9 cellular contexts compared by ENCODE assay signal in the genomic region with DNA sequence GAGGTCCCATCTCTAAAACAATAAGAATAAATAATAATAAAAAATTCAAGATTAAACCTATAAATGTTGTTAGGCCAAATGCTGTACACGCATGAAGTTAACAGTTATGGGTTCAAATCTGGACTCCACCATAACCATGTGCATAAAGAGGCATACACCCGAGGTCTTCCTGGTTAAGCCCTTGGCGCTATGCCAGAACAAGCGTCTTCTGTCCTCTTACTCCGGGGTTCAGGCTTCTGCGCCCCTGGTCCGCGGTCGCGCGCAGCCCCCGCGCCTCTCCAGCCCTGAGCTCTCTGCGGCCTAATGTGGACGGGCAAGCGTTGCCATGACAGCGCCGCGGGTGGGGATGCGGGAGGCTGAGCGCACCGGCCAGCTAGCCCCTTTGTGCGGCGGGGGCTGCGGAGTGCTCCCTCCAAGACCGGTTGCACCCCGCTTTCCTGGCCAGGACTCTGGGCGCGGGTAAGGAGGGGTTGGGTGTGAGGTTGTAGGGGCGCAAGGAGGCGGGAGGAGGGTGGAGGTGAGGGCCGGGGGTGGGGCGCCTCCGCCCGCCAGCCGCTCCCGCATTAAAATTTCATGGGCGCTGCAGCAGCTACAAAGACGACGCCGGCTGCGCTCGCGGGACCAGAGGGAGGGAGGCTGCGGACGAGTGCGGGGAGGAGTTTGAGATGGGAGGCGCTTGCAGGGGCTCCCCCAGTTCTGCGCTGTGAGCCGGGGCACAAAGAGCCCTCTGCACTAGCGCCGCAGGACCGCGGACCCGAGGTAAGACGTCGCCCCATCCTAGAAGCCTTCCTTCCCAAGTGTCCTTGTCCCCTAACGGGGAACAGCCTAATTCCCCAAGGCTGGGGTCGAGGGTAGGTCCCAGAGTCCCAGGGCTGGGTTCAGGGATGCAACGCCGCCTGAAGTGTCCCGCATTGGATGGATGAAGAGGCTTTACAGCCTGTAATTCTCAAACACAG. TPM values are rescaled to one million over a fixed set of nuclear protein-coding genes. Genes with fewer than 3 reads are reported as not detected.
DNase-seq lines count a peak whose midpoint lies in the region; ATAC-seq, FAIRE-seq and TF ChIP-seq lines count a peak whose summit lies in the region.
"Had no signal": no experiment of that assay in that cellular context is flagged by ENCODE, and none has a peak within 500 bp of the region (broad histone marks: within the 10 kb centered on the region; RNA-seq: fewer than 3 reads in every experiment).

Gene MIAT, plus strand, starts transcription at position 693 of the 956 bp plus-strand sequence.

- CTCF ChIA-PET in activated CD8-positive, alpha-beta T cell treated with anti-CD3 and anti-CD28 coated beads, Interleukin-2, amount 10 ng/mL, durations not matched to agents 7 days and 5 days (lab: Charles Lee) = interaction anchor here (0.9 to 3.9 kb wide), 3 partner anchors 8 to 154 kb away, joined by 3 to 18 read pairs (median 5); no protein-coding TSS in a partner anchor
- CTCF ChIA-PET in endothelial cell of umbilical vein (lab: Charles Lee) = interaction anchor here (1.3 kb wide), 1 partner anchor 9 kb away, joined by 4 read pairs; no protein-coding TSS in a partner anchor

- no peak for FAIRE-seq in endothelial cell of umbilical vein (lab: Jason Lieb, UNC)

- ATAC-seq in activated CD8-positive, alpha-beta T cell treated with anti-CD3 and anti-CD28 coated beads, Interleukin-2, amount 10 ng/mL, durations not matched to agents 7 days and 5 days = peak; percentile 93
- ATAC-seq in HG02759 (IDR thresholded peaks at IDR 0.05; ENCODE audit: unreplicated experiment) = no peak
- ATAC-seq in HG03457 (IDR thresholded peaks at IDR 0.05; ENCODE audit: unreplicated experiment) = no peak

- DNase-seq in NB4 (ENCODE audit: low read depth) (no peak), endothelial cell of umbilical vein (ENCODE audit: low read depth, low spot score) (no peak), neural progenitor cell (ENCODE audit: low spot score) (peak; percentile 89)
- peak; percentile 87 for DNase-seq in activated CD8-positive, alpha-beta T cell treated with anti-CD3 and anti-CD28 coated beads, Interleukin-2, amount 10 ng/mL, durations not matched to agents 7 days and 5 days

- H3K27me3 Mint-ChIP-seq in activated CD8-positive, alpha-beta T cell treated with anti-CD3 and anti-CD28 coated beads, Interleukin-2, amount 10 ng/mL, durations not matched to agents 7 days and 5 days (ENCODE audit: low read depth) = peaks cover 13% of the 10 kb centered on the region
- H3K27me3 Mint-ChIP-seq in neural progenitor cell (ENCODE audit: insufficient read depth, low read depth) = peaks cover 10% of the 10 kb centered on the region

- intact Hi-C loops in endothelial cell of umbilical vein (cut with micrococcal nuclease) = no loop called here

- no peaks in the 10 kb centered on the region for H3K79me2 ChIP-seq in endothelial cell of umbilical vein (ENCODE audit: control insufficient read depth, insufficient read depth, low read length)
- H3K79me2 ChIP-seq in neural progenitor cell (ENCODE audit: low read depth) = peaks cover 41% of the 10 kb centered on the region

- H3K4me3 ChIP-seq in GM08714 (ENCODE audit: low read length) = peak within 1 kb of the TSS; percentile 29; the same call in 1 of the 2 replicates
- H3K4me3 ChIP-seq in NB4 (ENCODE audit: low read depth, low read length) = peak within 1 kb of the TSS; percentile 25
- H3K4me3 ChIP-seq in endothelial cell of umbilical vein (replicated peaks in 1 of 3; ENCODE audit: insufficient read depth in 1 of 3, low read depth in 1 of 3, low read length in 3 of 3) = no peak within 1 kb of the TSS
- peak within 1 kb of the TSS; percentile 97 for H3K4me3 ChIP-seq in neural progenitor cell
- peak within 1 kb of the TSS; percentile 15 for H3K4me3 ChIP-seq in urinary bladder (ENCODE audit: low read depth, low read length)

- peak within 1 kb of the TSS; percentile 88 for H3K27ac Mint-ChIP-seq in activated CD8-positive, alpha-beta T cell treated with anti-CD3 and anti-CD28 coated beads, Interleukin-2, amount 10 ng/mL, durations not matched to agents 7 days and 5 days
- peak within 1 kb of the TSS; percentile 96 for H3K27ac Mint-ChIP-seq in neural progenitor cell

- TF ChIP-seq CTCF in NB4 (IDR thresholded peaks at IDR 0.05; ENCODE audit: low read depth, low read length) (no peak), endothelial cell of umbilical vein (IDR thresholded peaks at IDR 0.05; ENCODE audit: extremely low read depth in 1 of 2, insufficient read depth in 1 of 2, low read depth in 1 of 2, low read length in 2 of 2) (no peak), neural progenitor cell (IDR thresholded peaks at IDR 0.05) (no peak)

- H3K9me3 ChIP-seq in endothelial cell of umbilical vein (replicated peaks; ENCODE audit: control insufficient read depth, insufficient read depth, low read length) (no peaks in the 10 kb centered on the region), neural progenitor cell (ENCODE audit: low read depth) (no peaks in the 10 kb centered on the region)

- POLR2A ChIA-PET in activated CD8-positive, alpha-beta T cell treated with anti-CD3 and anti-CD28 coated beads, Interleukin-2, amount 10 ng/mL, durations not matched to agents 7 days and 5 days (lab: Charles Lee) = interaction anchor here (0.7 to 2.6 kb wide), 6 partner anchors 10 to 176 kb away, joined by 3 to 9 read pairs (median 3); no protein-coding TSS in a partner anchor
- POLR2A ChIA-PET in endothelial cell of umbilical vein (lab: Charles Lee) = no interaction called here

- 2% methylated on average over 62 of the region's 62 CpGs for WGBS in urinary bladder

- peaks cover 66% of the 10 kb centered on the region for H3F3A ChIP-seq in neural progenitor cell (ENCODE audit: low read depth)

- peaks cover 22% of the 10 kb centered on the region for H3K4me1 Mint-ChIP-seq in activated CD8-positive, alpha-beta T cell treated with anti-CD3 and anti-CD28 coated beads, Interleukin-2, amount 10 ng/mL, durations not matched to agents 7 days and 5 days (ENCODE audit: low read depth)
- H3K4me1 Mint-ChIP-seq in neural progenitor cell = peaks cover 35% of the 10 kb centered on the region

- peaks cover 25 to 51% of the 10 kb centered on the region in 2 experiments for H3K27me3 ChIP-seq in endothelial cell of umbilical vein (ENCODE audit: control insufficient read depth in 2 of 2, insufficient read depth in 2 of 2, low read length in 2 of 2)
- H3K27me3 ChIP-seq in neural progenitor cell = no peaks in the 10 kb centered on the region

- no peaks in the 10 kb centered on the region for H3K9me3 Mint-ChIP-seq in activated CD8-positive, alpha-beta T cell treated with anti-CD3 and anti-CD28 coated beads, Interleukin-2, amount 10 ng/mL, durations not matched to agents 7 days and 5 days (ENCODE audit: insufficient read depth)
- no peaks in the 10 kb centered on the region for H3K9me3 Mint-ChIP-seq in neural progenitor cell

- BruUV-seq in endothelial cell of umbilical vein (replicated peaks; lab: Mats Ljungman, UMichigan) = no TSS peak

- H3K27ac ChIP-seq in endothelial cell of umbilical vein (ENCODE audit: insufficient read depth, low read depth, low read length) (no peak within 1 kb of the TSS), neural progenitor cell (peak within 1 kb of the TSS; percentile 80), urinary bladder (ENCODE audit: low read depth) (no peak within 1 kb of the TSS)
- H3K27ac ChIP-seq: VCaP had no signal

- peak within 1 kb of the TSS; percentile 87 for H3K4me3 Mint-ChIP-seq in activated CD8-positive, alpha-beta T cell treated with anti-CD3 and anti-CD28 coated beads, Interleukin-2, amount 10 ng/mL, durations not matched to agents 7 days and 5 days
- H3K4me3 Mint-ChIP-seq in neural progenitor cell = peak within 1 kb of the TSS; percentile 99

- H2AFZ ChIP-seq in endothelial cell of umbilical vein (ENCODE audit: low read depth, low read length) = peak within 1 kb of the TSS; percentile 65
- no peak within 1 kb of the TSS for H2AFZ ChIP-seq in neural progenitor cell (replicated peaks)

- no peaks in the 10 kb centered on the region for H3K9me1 ChIP-seq in endothelial cell of umbilical vein (replicated peaks; ENCODE audit: control insufficient read depth, extremely low read depth, insufficient read depth, low read length)

- H3K36me3 Mint-ChIP-seq in activated CD8-positive, alpha-beta T cell treated with anti-CD3 and anti-CD28 coated beads, Interleukin-2, amount 10 ng/mL, durations not matched to agents 7 days and 5 days (ENCODE audit: low read depth) = no peaks in the 10 kb centered on the region
- H3K36me3 Mint-ChIP-seq in neural progenitor cell = no peaks in the 10 kb centered on the region

- H3K9ac ChIP-seq in endothelial cell of umbilical vein (replicated peaks; ENCODE audit: extremely low read depth, insufficient read depth, low read length) (no peak within 1 kb of the TSS), neural progenitor cell (peak within 1 kb of the TSS; percentile 79)

- H3K4me2 ChIP-seq in endothelial cell of umbilical vein (ENCODE audit: insufficient read depth, low read length) (peak within 1 kb of the TSS; percentile 87), neural progenitor cell (peak within 1 kb of the TSS; percentile 90)

- no peak for TF ChIP-seq POLR2A in NB4 (IDR thresholded peaks at IDR 0.05; ENCODE audit: extremely low read depth, insufficient read length)
- no peak for TF ChIP-seq POLR2A in endothelial cell of umbilical vein (IDR thresholded peaks at IDR 0.05; ENCODE audit: low read depth, low read length)

- H3K36me3 ChIP-seq in endothelial cell of umbilical vein (ENCODE audit: control insufficient read depth in 2 of 2, extremely low read depth in 1 of 2, insufficient read depth in 2 of 2, low read length in 2 of 2) (no peaks in the 10 kb centered on the region), neural progenitor cell (no peaks in the 10 kb centered on the region), urinary bladder (ENCODE audit: insufficient read depth) (no peaks in the 10 kb centered on the region)

- no peaks in the 10 kb centered on the region for H4K20me1 ChIP-seq in endothelial cell of umbilical vein (replicated peaks; ENCODE audit: control insufficient read depth, extremely low read depth, insufficient read depth, low read length)
- H4K20me1 ChIP-seq in neural progenitor cell (ENCODE audit: low read depth) = peaks cover 22% of the 10 kb centered on the region

- dilution Hi-C loops in endothelial cell of umbilical vein (cut with MboI; ENCODE audit: extremely low pct_ligation_motif_present, low sequenced_read_pairs) = no loop called here

- H3K4me1 ChIP-seq in endothelial cell of umbilical vein (ENCODE audit: control insufficient read depth, extremely low read depth, insufficient read depth, low read length) (peaks cover 13% of the 10 kb centered on the region), neural progenitor cell (peaks cover 40% of the 10 kb centered on the region), urinary bladder (ENCODE audit: insufficient read depth) (no peaks in the 10 kb centered on the region)

RNA-seq across cellular contexts. Expression of gene MIAT, which starts in this region (rescaled TPM):
- 10 to 100 TPM; 23.6 to 26.3 TPM for total RNA-seq in activated CD8-positive, alpha-beta T cell treated with anti-CD3 and anti-CD28 coated beads, Interleukin-2, amount 10 ng/mL, durations not matched to agents 7 days and 5 days
- total RNA-seq in endothelial cell of umbilical vein = 0.53 and 0.80 TPM in 2 replicates
- polyA plus RNA-seq in endothelial cell of umbilical vein = 0.03 and 0.05 TPM in 2 replicates
- 0.03 and 0.06 TPM in 2 replicates for polyA plus RNA-seq in endothelial cell of umbilical vein (2011; cell fraction: cytosol; rRNA removed)
- polyA plus RNA-seq in endothelial cell of umbilical vein (2011; cell fraction: nucleus; rRNA removed) = 0.51 and 0.70 TPM in 2 replicates
- 0.04 and 0.07 TPM in 2 replicates for polyA plus RNA-seq in endothelial cell of umbilical vein (2012)
- 0.46 and 0.81 TPM in 2 replicates for polyA minus RNA-seq in endothelial cell of umbilical vein
- polyA minus RNA-seq in endothelial cell of umbilical vein (2011; cell fraction: cytosol; rRNA and poly(A)+ RNA removed) = not detected
- 1.3 and 2.0 TPM in 2 replicates for polyA minus RNA-seq in endothelial cell of umbilical vein (2011; cell fraction: nucleus; rRNA and poly(A)+ RNA removed)
- total RNA-seq in neural progenitor cell (ENCODE audit: low replicate concordance) = 262 and 277 TPM in 2 replicates
- total RNA-seq in urinary bladder = 3.3 TPM
- polyA plus RNA-seq in urinary bladder = 0.29 TPM

Comparison
In these comparisons a context has a peak if more than half of its experiments do, and no peak if none do; other contexts are left out.
1. H3K4me3 ChIP-seq: peak in GM08714 (single experiment), NB4 (single experiment), neural progenitor cell (single experiment) and urinary bladder (single experiment); none in endothelial cell of umbilical vein (0 of 3).
2. DNase-seq: peak in activated CD8-positive, alpha-beta T cell treated with anti-CD3 and anti-CD28 coated beads, Interleukin-2, amount 10 ng/mL, durations not matched to agents 7 days and 5 days (single experiment) and neural progenitor cell (single experiment); none in NB4 (single experiment) and endothelial cell of umbilical vein (single experiment).